ENCODE assay signal across 2 cellular contexts in the genomic region with DNA sequence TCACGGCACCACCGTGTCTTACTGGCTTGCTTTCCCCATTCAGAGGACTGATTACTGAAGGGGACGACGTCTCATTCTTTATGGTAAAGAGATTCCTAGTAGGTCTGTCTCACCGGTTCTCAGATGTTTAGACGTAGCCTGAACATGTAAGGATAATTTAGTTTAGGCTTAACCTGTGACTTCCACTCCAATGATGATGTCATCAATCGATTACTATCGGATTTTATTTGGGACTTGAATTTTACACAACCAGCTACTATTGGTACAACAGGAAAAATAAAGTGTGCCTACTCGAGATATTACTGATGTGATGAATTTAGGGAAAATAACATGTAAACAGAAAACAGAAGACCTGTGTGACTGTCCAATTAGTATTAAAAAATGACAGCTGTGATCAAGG.
TF ChIP-seq lines count a peak whose summit lies in the region.

No MANE protein-coding gene starts in this region.

TF ChIP-seq in HEK293, 187 proteins besides CTCF, POLR2A, EP300 and RAD21:
- TF ChIP-seq, protein P1, sequence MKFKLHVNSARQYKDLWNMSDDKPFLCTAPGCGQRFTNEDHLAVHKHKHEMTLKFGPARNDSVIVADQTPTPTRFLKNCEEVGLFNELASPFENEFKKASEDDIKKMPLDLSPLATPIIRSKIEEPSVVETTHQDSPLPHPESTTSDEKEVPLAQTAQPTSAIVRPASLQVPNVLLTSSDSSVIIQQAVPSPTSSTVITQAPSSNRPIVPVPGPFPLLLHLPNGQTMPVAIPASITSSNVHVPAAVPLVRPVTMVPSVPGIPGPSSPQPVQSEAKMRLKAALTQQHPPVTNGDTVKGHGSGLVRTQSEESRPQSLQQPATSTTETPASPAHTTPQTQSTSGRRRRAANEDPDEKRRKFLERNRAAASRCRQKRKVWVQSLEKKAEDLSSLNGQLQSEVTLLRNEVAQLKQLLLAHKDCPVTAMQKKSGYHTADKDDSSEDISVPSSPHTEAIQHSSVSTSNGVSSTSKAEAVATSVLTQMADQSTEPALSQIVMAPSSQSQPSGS (tag by site-specific recombination; IDR thresholded peaks at IDR 0.05; ENCODE audit: low read depth) = peak; percentile 69
- TF ChIP-seq SP2 (tag by site-specific recombination; IDR thresholded peaks at IDR 0.05) (no peak), ZNF292 (tag by site-specific recombination; IDR thresholded peaks at IDR 0.05; ENCODE audit: borderline replicate concordance, low read depth) (no peak)
TF ChIP-seq in HEK293: peak in this region for 1.

TF ChIP-seq in K562, 482 proteins besides CTCF, POLR2A, EP300 and RAD21 (continued from another document):
- TF ChIP-seq, protein P2, sequence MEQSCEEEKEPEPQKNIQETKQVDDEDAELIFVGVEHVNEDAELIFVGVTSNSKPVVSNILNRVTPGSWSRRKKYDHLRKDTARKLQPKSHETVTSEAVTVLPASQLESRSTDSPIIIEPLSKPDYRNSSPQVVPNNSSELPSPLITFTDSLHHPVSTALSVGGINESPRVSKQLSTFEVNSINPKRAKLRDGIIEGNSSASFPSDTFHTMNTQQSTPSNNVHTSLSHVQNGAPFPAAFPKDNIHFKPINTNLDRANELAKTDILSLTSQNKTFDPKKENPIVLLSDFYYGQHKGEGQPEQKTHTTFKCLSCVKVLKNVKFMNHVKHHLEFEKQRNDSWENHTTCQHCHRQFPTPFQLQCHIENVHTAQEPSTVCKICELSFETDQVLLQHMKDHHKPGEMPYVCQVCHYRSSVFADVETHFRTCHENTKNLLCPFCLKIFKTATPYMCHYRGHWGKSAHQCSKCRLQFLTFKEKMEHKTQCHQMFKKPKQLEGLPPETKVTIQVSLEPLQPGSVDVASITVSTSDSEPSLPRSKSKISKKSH (CRISPR knock-in tag; IDR thresholded peaks at IDR 0.05) = no peak
- TF ChIP-seq, protein P3, sequence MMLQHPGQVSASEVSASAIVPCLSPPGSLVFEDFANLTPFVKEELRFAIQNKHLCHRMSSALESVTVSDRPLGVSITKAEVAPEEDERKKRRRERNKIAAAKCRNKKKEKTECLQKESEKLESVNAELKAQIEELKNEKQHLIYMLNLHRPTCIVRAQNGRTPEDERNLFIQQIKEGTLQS (IDR thresholded peaks at IDR 0.05) = peak; percentile 84
- TF ChIP-seq, protein P3 (CRISPR knock-in tag; conservative IDR thresholded peaks at IDR 0.05) = no peak
